Comparison of ENCODE assay signal across 11 cellular contexts in the genomic region with DNA sequence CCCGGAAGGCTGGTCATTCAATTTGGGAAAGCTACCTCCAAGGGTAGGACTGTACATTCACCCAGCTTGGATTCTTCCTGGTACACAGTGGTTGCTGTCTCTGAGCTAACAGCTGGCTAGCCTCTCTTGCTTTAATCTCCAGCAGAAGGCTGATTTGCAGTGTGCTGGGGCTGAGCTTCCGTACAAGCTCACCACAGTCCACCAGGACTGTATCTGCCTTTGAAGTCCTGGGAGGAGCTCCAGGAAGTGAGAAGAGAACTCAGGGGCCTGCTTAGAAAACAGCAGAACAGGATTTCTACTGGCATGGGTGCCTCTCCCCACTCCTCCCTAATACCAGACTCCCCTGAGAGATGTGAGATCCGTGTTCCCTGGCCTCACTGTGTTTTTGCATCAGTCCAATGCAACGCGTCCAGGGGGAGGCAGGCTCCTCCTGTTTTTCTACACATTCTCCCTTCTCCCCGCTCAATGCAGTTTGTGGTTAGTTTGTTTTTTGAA. TPM values are rescaled to one million over a fixed set of nuclear protein-coding genes. Genes with fewer than 3 reads are reported as not detected.
DNase-seq lines count a peak whose midpoint lies in the region; ATAC-seq and TF ChIP-seq lines count a peak whose summit lies in the region.
"Had no signal": no experiment of that assay in that cellular context is flagged by ENCODE, and none has a peak within 500 bp of the region (broad histone marks: within the 10 kb centered on the region; RNA-seq: fewer than 3 reads in every experiment).

No MANE protein-coding gene starts in this region.

- no peak for ATAC-seq in HG02885 (IDR thresholded peaks at IDR 0.05; ENCODE audit: poor library complexity, unreplicated experiment)

- TF ChIP-seq CTCF in OCI-LY7 (conservative IDR thresholded peaks at IDR 0.05; ENCODE audit: low read length) = 0 out of 2 replicates have a peak, but pooled peaks have one; percentile 18
- TF ChIP-seq CTCF in epithelial cell of esophagus (IDR thresholded peaks at IDR 0.05; ENCODE audit: insufficient read depth, low read depth, low read length, missing control alignments) = peak; percentile 3

- BruUV-seq in OCI-LY7 (replicated peaks; lab: Mats Ljungman, UMichigan) = no TSS peak

- H2AFZ ChIP-seq in OCI-LY7 (ENCODE audit: low read length) = no peak overlapping the region

- H3K4me1 ChIP-seq in OCI-LY7 (ENCODE audit: insufficient read depth, low read length, poor library complexity, severe bottlenecking) = no peaks in the 10 kb centered on the region
- peaks cover 78% of the 10 kb centered on the region for H3K4me1 ChIP-seq in mesodermal cell (ENCODE audit: control insufficient read depth, insufficient read depth, low read length, poor library complexity, severe bottlenecking)
- H3K4me1 ChIP-seq in thymus (ENCODE audit: control insufficient read depth, insufficient read depth, low read length) = no peaks in the 10 kb centered on the region

- H3K27ac ChIP-seq in OCI-LY7 (ENCODE audit: low read depth, low read length, poor library complexity, severe bottlenecking) (no peak overlapping the region), mesodermal cell (ENCODE audit: low read depth, low read length, severe bottlenecking) (peak overlapping the region; percentile 75), thymus (ENCODE audit: low read depth) (peak overlapping the region; percentile 48)
- H3K27ac ChIP-seq: KMS-11, RWPE1 had no signal

- CTCF ChIA-PET in OCI-LY7 (lab: Charles Lee; ENCODE audit: unreplicated experiment) = no interaction called here

- no peaks in the 10 kb centered on the region for H3K36me3 ChIP-seq in OCI-LY7 (ENCODE audit: insufficient read depth, low read length)
- peaks cover 19% of the 10 kb centered on the region for H3K36me3 ChIP-seq in mesodermal cell (ENCODE audit: control insufficient read depth, insufficient read depth, low read length)
- no peaks in the 10 kb centered on the region for H3K36me3 ChIP-seq in thymus (ENCODE audit: control insufficient read depth, insufficient read depth)

- no peaks in the 10 kb centered on the region for H3K79me2 ChIP-seq in OCI-LY7 (ENCODE audit: insufficient read depth, low read depth, low read length)

- WGBS in mesodermal cell (ENCODE audit: insufficient coverage in 2 of 2), 2 experiments = 73 to 81% methylated on average over 2 to 3 of the region's 6 CpGs
- 39% methylated on average over 6 of the region's 6 CpGs for WGBS in thymus

- DNase-seq in OCI-LY7 (ENCODE audit: low spot score) (no peak), epithelial cell of esophagus (ENCODE audit: low read depth) (no peak), foreskin melanocyte (no peak)
- no peak for DNase-seq in activated CD8-positive, alpha-beta memory T cell treated with anti-CD3 and anti-CD28 coated beads for 24 hours
- DNase-seq: dermis blood vessel endothelial cell, NCI-H2171 had no signal

- H3K4me2 ChIP-seq in OCI-LY7 (ENCODE audit: low read length) = no peak overlapping the region
- H3K4me2 ChIP-seq: KMS-11 had no signal

- intact Hi-C loops in OCI-LY7 (cut with micrococcal nuclease; ENCODE audit: unreplicated experiment) = no loop called here

- H3K4me3 ChIP-seq in OCI-LY7 (ENCODE audit: low read depth, low read length, poor library complexity, severe bottlenecking) = no peak overlapping the region
- H3K4me3 ChIP-seq in epithelial cell of esophagus (ENCODE audit: low read length) = no peak overlapping the region
- H3K4me3 ChIP-seq in mesodermal cell (ENCODE audit: extremely low read depth, insufficient read depth, low read length, poor library complexity, severe bottlenecking) = no peak overlapping the region
- H3K4me3 ChIP-seq in thymus (ENCODE audit: low read length) = no peak overlapping the region

- no peaks in the 10 kb centered on the region for H4K20me1 ChIP-seq in OCI-LY7 (ENCODE audit: insufficient read depth, low read length)

- POLR2A ChIA-PET in OCI-LY7 (lab: Charles Lee) = interaction anchor here (0.6 kb wide), 1 partner anchor 57 kb away, joined by 4 read pairs; no protein-coding TSS in a partner anchor

- H3K9me3 ChIP-seq in OCI-LY7 (ENCODE audit: low read length) (no peaks in the 10 kb centered on the region), mesodermal cell (ENCODE audit: control insufficient read depth, low read length) (no peaks in the 10 kb centered on the region), thymus (ENCODE audit: control insufficient read depth) (no peaks in the 10 kb centered on the region)

- H3K9me2 ChIP-seq in OCI-LY7 (ENCODE audit: insufficient read depth, low read length) = no peaks in the 10 kb centered on the region

- H3K27me3 ChIP-seq in thymus (ENCODE audit: control insufficient read depth, insufficient read depth) = peaks cover 10% of the 10 kb centered on the region

RNA-seq across cellular contexts. Expression of a gene that starts 6.6 kb away (rescaled TPM):
- total RNA-seq in OCI-LY7 (2014; rRNA removed; shearing (Covaris generic)) = 0.59 and 2.3 TPM in 2 replicates
- total RNA-seq in OCI-LY7 (2022) = 8.6 and 10.5 TPM in 2 replicates
- polyA plus RNA-seq in mesodermal cell (2013, experiment 1 of 2) = 48.5 TPM
- polyA plus RNA-seq in mesodermal cell (2013, experiment 2 of 2) = 54.6 TPM
- 21.3 TPM for polyA plus RNA-seq in thymus
